ENCODE assay signal across 28 cellular contexts in genomic region chr1:232927722-232928505, GRCh38.
"Had no signal": no experiment of that assay in that cellular context is flagged by ENCODE, and none has a peak within 500 bp of the region (broad histone marks: within the 10 kb centered on the region; RNA-seq: fewer than 3 reads in every experiment).

No MANE protein-coding gene starts in this region.

- H3K4me1 ChIP-seq: right lobe of liver, stomach, upper lobe of left lung had no signal

- H3K9me3 Mint-ChIP-seq: activated T-helper 2 cell treated with anti-CD3 and anti-CD28 coated beads, Interferon-gamma antibody, Interleukin-2, Interleukin-4, amounts not matched to agents 10 μg/mL and 5 μg/mL and 100 μg/mL, durations not matched to agents 14 hours and 24 hours and 36 hours; central memory CD8-positive, alpha-beta T cell; immature natural killer cell had no signal

- H3K4me2 ChIP-seq: smooth muscle cell had no signal

- H3K4me3 Mint-ChIP-seq: activated CD4-positive, alpha-beta T cell treated with anti-CD3 and anti-CD28 coated beads, Interleukin-2, amount 10 ng/mL, durations not matched to agents 7 days and 5 days; activated CD8-positive, alpha-beta T cell treated with anti-CD3 and anti-CD28 coated beads, Interleukin-2, amount 10 ng/mL, durations not matched to agents 7 days and 5 days; activated naive CD8-positive, alpha-beta T cell treated with anti-CD3 and anti-CD28 coated beads, Interleukin-2, amount 10 ng/mL, durations not matched to agents 7 days and 5 days; activated T-cell treated with anti-CD3 and anti-CD28 coated beads, Interleukin-2, amount 50 U/mL, for 24 hours; central memory CD8-positive, alpha-beta T cell; immature natural killer cell; nephron had no signal

- DNase-seq: activated CD4-positive, alpha-beta T cell treated with anti-CD3 and anti-CD28 coated beads, Interleukin-2, amount 10 ng/mL, durations not matched to agents 7 days and 5 days; activated CD8-positive, alpha-beta T cell treated with anti-CD3 and anti-CD28 coated beads, Interleukin-2, amount 10 ng/mL, durations not matched to agents 7 days and 5 days; activated naive CD4-positive, alpha-beta T cell treated with Interleukin-2 at 50 U/mL for 16 hours; activated naive CD8-positive, alpha-beta T cell treated with anti-CD3 and anti-CD28 coated beads, Interleukin-2, amount 10 ng/mL, durations not matched to agents 7 days and 5 days; activated T-cell treated with anti-CD3 and anti-CD28 coated beads, Interleukin-2, amount 50 U/mL, for 24 hours; body of pancreas; erythroblast; head of caudate nucleus; immature natural killer cell; kidney glomerular epithelial cell; mammary epithelial cell; midbrain; nucleus accumbens; posterior cingulate gyrus; right lobe of liver; stimulated activated CD4-positive, alpha-beta T cell treated with anti-CD3 and anti-CD28 coated beads, Interleukin-4, amount 100 ng/mL, for 1 hour; stomach; T-helper 1 cell; T1000; upper lobe of left lung had no signal

- H3K27ac ChIP-seq: body of pancreas, coronary artery, right lobe of liver, stomach, upper lobe of left lung had no signal

- H3K27ac Mint-ChIP-seq: activated CD4-positive, alpha-beta T cell treated with anti-CD3 and anti-CD28 coated beads, Interleukin-2, amount 10 ng/mL, durations not matched to agents 7 days and 5 days; activated CD8-positive, alpha-beta T cell treated with anti-CD3 and anti-CD28 coated beads, Interleukin-2, amount 10 ng/mL, durations not matched to agents 7 days and 5 days; activated naive CD8-positive, alpha-beta T cell treated with anti-CD3 and anti-CD28 coated beads, Interleukin-2, amount 10 ng/mL, durations not matched to agents 7 days and 5 days; activated T-cell treated with anti-CD3 and anti-CD28 coated beads, Interleukin-2, amount 50 U/mL, for 24 hours; activated T-helper 2 cell treated with anti-CD3 and anti-CD28 coated beads, Interferon-gamma antibody, Interleukin-2, Interleukin-4, amounts not matched to agents 10 μg/mL and 5 μg/mL and 100 μg/mL, durations not matched to agents 14 hours and 24 hours and 36 hours; immature natural killer cell; nephron had no signal

- H3K4me3 ChIP-seq: body of pancreas, coronary artery, right lobe of liver, smooth muscle cell, stomach, upper lobe of left lung had no signal

- H3K27me3 Mint-ChIP-seq: activated naive CD8-positive, alpha-beta T cell treated with anti-CD3 and anti-CD28 coated beads, Interleukin-2, amount 10 ng/mL, durations not matched to agents 7 days and 5 days; activated T-cell treated with anti-CD3 and anti-CD28 coated beads, Interleukin-2, amount 50 U/mL, for 24 hours; central memory CD8-positive, alpha-beta T cell had no signal

- H3K27me3 ChIP-seq: body of pancreas, right lobe of liver, stomach, upper lobe of left lung had no signal

- H3K36me3 ChIP-seq: right lobe of liver, stomach, upper lobe of left lung had no signal

- H3K9me3 ChIP-seq: right lobe of liver, stomach, upper lobe of left lung had no signal

- ATAC-seq: activated CD4-positive, CD25-positive, alpha-beta regulatory T cell treated with anti-CD3 and anti-CD28 coated beads, Interleukin-2, amount 50 U/mL, for 24 hours; activated CD8-positive, alpha-beta T cell treated with anti-CD3 and anti-CD28 coated beads, Interleukin-2, amount 10 ng/mL, durations not matched to agents 7 days and 5 days; body of pancreas; right lobe of liver; SK-N-SH treated with all-trans-retinoic acid at 6 μM for 48 hours had no signal

- FAIRE-seq: frontal cortex had no signal

- H3K36me3 Mint-ChIP-seq: immature natural killer cell had no signal
